Comparison of ENCODE assay signal across 22 cellular contexts in the genomic region with DNA sequence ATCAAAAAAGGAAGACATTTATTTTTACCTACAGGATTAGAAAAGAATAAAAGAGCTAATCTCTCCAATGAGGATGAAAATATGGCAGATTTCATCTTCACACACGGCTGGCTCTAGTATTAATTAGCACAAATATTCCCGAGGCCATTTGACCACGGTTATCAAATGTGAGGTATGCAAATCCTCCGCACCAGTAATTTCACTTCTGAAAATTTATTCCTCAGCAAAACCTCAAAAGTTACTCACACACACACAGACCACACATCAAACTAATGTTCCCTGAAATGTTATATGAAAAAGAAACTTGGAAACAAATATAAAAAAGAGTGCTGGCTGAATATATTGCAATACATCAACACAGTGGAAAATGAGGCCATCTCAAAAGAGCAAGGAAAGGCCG. TPM values are rescaled to one million over a fixed set of nuclear protein-coding genes. Genes with fewer than 3 reads are reported as not detected.
DNase-seq lines count a peak whose midpoint lies in the region; ATAC-seq and TF ChIP-seq lines count a peak whose summit lies in the region.
"Had no signal": no experiment of that assay in that cellular context is flagged by ENCODE, and none has a peak within 500 bp of the region (broad histone marks: within the 10 kb centered on the region; RNA-seq: fewer than 3 reads in every experiment).

No MANE protein-coding gene starts in this region.

- no peaks in the 10 kb centered on the region for H3K9me3 Mint-ChIP-seq in nephron
- no peaks in the 10 kb centered on the region for H3K9me3 Mint-ChIP-seq in activated CD4-positive, alpha-beta memory T cell treated with anti-CD3 and anti-CD28 coated beads for 36 hours
- H3K9me3 Mint-ChIP-seq: IgD-negative memory B cell had no signal

- CTCF ChIA-PET in activated CD4-positive, alpha-beta memory T cell treated with anti-CD3 and anti-CD28 coated beads for 36 hours (lab: Charles Lee), result no interaction called here

- H3K27ac Mint-ChIP-seq in nephron, result peak overlapping the region; percentile 56 to 80 (median 65)
- no peak overlapping the region for H3K27ac Mint-ChIP-seq in activated CD4-positive, alpha-beta memory T cell treated with anti-CD3 and anti-CD28 coated beads for 36 hours
- H3K27ac Mint-ChIP-seq: IgD-negative memory B cell had no signal

- no peak overlapping the region for H2AFZ ChIP-seq in OCI-LY3 (ENCODE audit: low read depth, low read length)
- H2AFZ ChIP-seq: GM23248 had no signal

- H3K9me3 ChIP-seq in OCI-LY3 (ENCODE audit: insufficient read depth, low read length), result no peaks in the 10 kb centered on the region
- H3K9me3 ChIP-seq: HAP-1 had no signal

- intact Hi-C loops in activated CD4-positive, alpha-beta memory T cell treated with anti-CD3 and anti-CD28 coated beads for 36 hours (cut with micrococcal nuclease), result no loop called here

- H4K20me1 ChIP-seq in OCI-LY3 (ENCODE audit: insufficient read depth, low read length), result peaks cover 16% of the 10 kb centered on the region; the same call in 1 of the 2 replicates

- no peaks in the 10 kb centered on the region for H3K36me3 ChIP-seq in OCI-LY3 (replicated peaks; ENCODE audit: low read depth, low read length)
- H3K36me3 ChIP-seq: HAP-1 had no signal

- peaks cover 29% of the 10 kb centered on the region for H3K4me1 Mint-ChIP-seq in nephron
- H3K4me1 Mint-ChIP-seq in activated CD4-positive, alpha-beta memory T cell treated with anti-CD3 and anti-CD28 coated beads for 36 hours (ENCODE audit: low read depth), result no peaks in the 10 kb centered on the region

- H3K4me3 Mint-ChIP-seq in nephron, result no peak overlapping the region
- H3K4me3 Mint-ChIP-seq in activated CD4-positive, alpha-beta memory T cell treated with anti-CD3 and anti-CD28 coated beads for 36 hours, result no peak overlapping the region
- H3K4me3 Mint-ChIP-seq: IgD-negative memory B cell had no signal

- H3K9ac ChIP-seq in OCI-LY3 (ENCODE audit: low read length), result no peak overlapping the region
- H3K9ac ChIP-seq: GM23248 had no signal

- H3K27me3 ChIP-seq in OCI-LY3 (ENCODE audit: low read depth, low read length), result peaks cover 77% of the 10 kb centered on the region

- no peaks in the 10 kb centered on the region for H3K79me2 ChIP-seq in OCI-LY3 (ENCODE audit: low read length)

- DNase-seq in astrocyte of the hippocampus (ENCODE audit: low read depth, low spot score), result peak; percentile 47
- DNase-seq in activated CD4-positive, alpha-beta memory T cell treated with anti-CD3 and anti-CD28 coated beads for 36 hours, result no peak
- DNase-seq in NCI-H524 treated with DMSO at 0.1 percent for 48 hours (lab: John Stamatoyannopoulos, UW), result no peak
- DNase-seq in cerebellum (ENCODE audit: low spot score), result no peak
- DNase-seq: ACHN; DMS 273 treated with DMSO at 0.1 percent for 48 hours; DND-41; GM23248; Karpas-422; NCI-H1048; NCI-H1436 treated with DMSO at 0.1 percent for 48 hours; NCI-H2029; NCI-H2171; NCI-H748 treated with DMSO at 0.1 percent for 48 hours; NK-92 treated with Interleukin-12 subunit alpha and Interleukin-12 subunit beta, amount 100 ng/mL, for 24 hours; SHP77 had no signal

- peaks cover 34% of the 10 kb centered on the region for H3K4me1 ChIP-seq in OCI-LY3 (ENCODE audit: low read length)

- no peak overlapping the region for H3K27ac ChIP-seq in OCI-LY3 (ENCODE audit: low read length)
- H3K27ac ChIP-seq: GM23248, SK-N-MC had no signal

- no peak for ATAC-seq in HG02763 (IDR thresholded peaks at IDR 0.05; ENCODE audit: unreplicated experiment)

- peak overlapping the region; percentile 57 for H3K4me2 ChIP-seq in OCI-LY3 (ENCODE audit: low read length)

- TF ChIP-seq CTCF in OCI-LY3 (IDR thresholded peaks at IDR 0.05; ENCODE audit: low read depth, low read length) (no peak), nephron (IDR thresholded peaks at IDR 0.05; ENCODE audit: unreplicated experiment in 3 of 3) (no peak)

- peaks cover 27% of the 10 kb centered on the region for H3K27me3 Mint-ChIP-seq in nephron (ENCODE audit: low read depth)
- peaks cover 9% of the 10 kb centered on the region for H3K27me3 Mint-ChIP-seq in activated CD4-positive, alpha-beta memory T cell treated with anti-CD3 and anti-CD28 coated beads for 36 hours

- POLR2A ChIA-PET in activated CD4-positive, alpha-beta memory T cell treated with anti-CD3 and anti-CD28 coated beads for 36 hours (lab: Charles Lee), result interaction anchor here (0.6 kb wide), 1 partner anchor 496 kb away, joined by 3 read pairs; no protein-coding TSS in a partner anchor

- H3K36me3 Mint-ChIP-seq in nephron (ENCODE audit: low read depth), result no peaks in the 10 kb centered on the region
- H3K36me3 Mint-ChIP-seq in activated CD4-positive, alpha-beta memory T cell treated with anti-CD3 and anti-CD28 coated beads for 36 hours, result no peaks in the 10 kb centered on the region
- H3K36me3 Mint-ChIP-seq: IgD-negative memory B cell had no signal

- 0 out of 2 replicates have a peak overlapping the region, but pooled peaks have one; percentile 14 for H3K4me3 ChIP-seq in OCI-LY3 (ENCODE audit: low read length)
- H3K4me3 ChIP-seq: GM23248, HAP-1, SK-N-MC had no signal

RNA-seq across cellular contexts. Expression of gene CELSR1, which starts 32.8 kb away (rescaled TPM):
- under 1 TPM; 0.24 to 0.36 TPM for total RNA-seq in activated CD4-positive, alpha-beta memory T cell treated with anti-CD3 and anti-CD28 coated beads for 36 hours
- total RNA-seq in cerebellum, result 7.8 TPM
